Comparison of ENCODE assay signal across 8 cellular contexts in the genomic region with DNA sequence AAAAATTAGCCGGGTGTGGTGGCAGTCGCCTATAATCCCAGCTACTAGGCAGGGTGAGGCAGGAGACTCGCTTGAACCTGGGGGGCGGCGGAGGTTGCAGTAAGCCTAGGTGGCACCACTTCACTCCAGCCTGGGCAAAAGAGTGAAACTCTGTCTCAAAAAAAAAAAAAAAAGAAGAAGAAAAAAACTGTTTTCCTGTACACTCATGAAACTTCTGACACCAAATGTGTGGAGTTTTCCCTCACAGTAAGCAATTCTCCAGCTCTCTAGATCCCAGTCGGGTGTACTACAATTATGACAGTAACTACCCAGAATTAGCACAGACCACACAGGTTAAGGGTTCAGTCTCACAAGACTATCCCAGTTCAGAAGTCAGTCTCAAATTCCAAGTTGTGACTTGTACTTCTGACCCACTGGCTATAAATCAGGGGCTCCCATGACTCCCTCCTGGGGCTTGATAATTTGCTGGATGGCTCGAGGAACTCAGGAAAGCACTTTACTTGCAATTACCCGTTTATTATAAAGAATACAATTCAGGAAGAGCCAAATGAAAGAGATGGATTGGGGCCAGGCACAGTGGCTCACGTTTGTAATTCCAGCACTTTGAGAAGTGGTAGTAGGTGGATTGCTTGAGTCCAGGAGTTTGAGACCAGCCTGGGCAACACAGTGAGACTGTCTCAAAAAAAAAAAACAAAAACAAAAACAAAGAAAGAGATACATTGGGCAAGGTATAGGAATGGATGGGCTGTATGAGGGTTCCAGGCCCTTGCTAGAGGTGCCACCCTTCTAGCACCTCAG. TPM values are rescaled to one million over a fixed set of nuclear protein-coding genes. Genes with fewer than 3 reads are reported as not detected.
A peak's percentile ranks its signal among the peaks of the same experiment; 100 is the strongest.
DNase-seq lines count a peak whose midpoint lies in the region; ATAC-seq and TF ChIP-seq lines count a peak whose summit lies in the region.

No MANE protein-coding gene starts in this region.

- no peaks in the 10 kb centered on the region for H3K36me3 ChIP-seq in CD8-positive, alpha-beta memory T cell (ENCODE audit: insufficient read depth, low read length)
- no peaks in the 10 kb centered on the region for H3K36me3 ChIP-seq in naive thymus-derived CD4-positive, alpha-beta T cell (ENCODE audit: control insufficient read depth in 2 of 3, insufficient read depth in 3 of 3, low read length in 3 of 3)
- no peaks in the 10 kb centered on the region for H3K36me3 ChIP-seq in ascending aorta

- H3K9me3 ChIP-seq in CD8-positive, alpha-beta memory T cell (ENCODE audit: low read length): no peaks in the 10 kb centered on the region
- no peaks in the 10 kb centered on the region for H3K9me3 ChIP-seq in naive thymus-derived CD4-positive, alpha-beta T cell (ENCODE audit: control insufficient read depth in 2 of 3, low read length in 3 of 3)
- H3K9me3 ChIP-seq in ascending aorta: no peaks in the 10 kb centered on the region

- H3K4me3 ChIP-seq in CD8-positive, alpha-beta memory T cell (ENCODE audit: low read length): no peak overlapping the region
- no peak overlapping the region for H3K4me3 ChIP-seq in naive thymus-derived CD4-positive, alpha-beta T cell (ENCODE audit: low read length)
- H3K4me3 ChIP-seq in ascending aorta: no peak overlapping the region

- peak overlapping the region in 6 of 8 donors; percentile 37 to 89 (median 50) for H3K27ac Mint-ChIP-seq in CD8-positive, alpha-beta memory T cell
- peak overlapping the region; percentile 72 for H3K27ac Mint-ChIP-seq in activated naive CD8-positive, alpha-beta T cell treated with anti-CD3 and anti-CD28 coated beads, Interleukin-2, amount 50 U/mL, for 24 hours
- peak overlapping the region in 4 of 9 donors; percentile 39 to 78 (median 58) for H3K27ac Mint-ChIP-seq in naive thymus-derived CD4-positive, alpha-beta T cell

- POLR2A ChIA-PET in CD8-positive, alpha-beta memory T cell (lab: Charles Lee): interaction anchor here (0.7 to 1.2 kb wide), 6 partner anchors 18 to 181 kb away, joined by 3 to 8 read pairs (median 3); no protein-coding TSS in a partner anchor
- POLR2A ChIA-PET in naive thymus-derived CD4-positive, alpha-beta T cell (lab: Charles Lee): interaction anchor here (0.6 to 2.6 kb wide), 17 partner anchors 8 to 235 kb away, joined by 3 to 15 read pairs (median 4); no protein-coding TSS in a partner anchor

- intact Hi-C loops in naive thymus-derived CD4-positive, alpha-beta T cell (cut with micrococcal nuclease): no loop called here
- intact Hi-C loops in ascending aorta (cut with DNase I): no loop called here

- DNase-seq in CD8-positive, alpha-beta memory T cell: no peak
- DNase-seq in HT1080 (ENCODE audit: low read depth) (peak; percentile 48), ascending aorta (ENCODE audit: low spot score in 2 of 2) (no peak), NK-92 (lab: John Stamatoyannopoulos, UW; ENCODE audit: unreplicated experiment) (no peak), iPS-NIHi7 (ENCODE audit: extremely low spot score) (no peak)
- no peak for DNase-seq in activated naive CD8-positive, alpha-beta T cell treated with anti-CD3 and anti-CD28 coated beads, Interleukin-2, amount 50 U/mL, for 24 hours
- DNase-seq in naive thymus-derived CD4-positive, alpha-beta T cell: peak in 1 of 9 donors; percentile 24

- no peak overlapping the region for H3K27ac ChIP-seq in CD8-positive, alpha-beta memory T cell (ENCODE audit: low read depth, low read length)
- no peak overlapping the region for H3K27ac ChIP-seq in naive thymus-derived CD4-positive, alpha-beta T cell (ENCODE audit: low read depth, low read length)
- no peak overlapping the region for H3K27ac ChIP-seq in ascending aorta

- H3K4me1 Mint-ChIP-seq in CD8-positive, alpha-beta memory T cell: peaks cover 3 to 12% (median 12%) of the 10 kb centered on the region in 3 donors
- peaks cover 31% of the 10 kb centered on the region for H3K4me1 Mint-ChIP-seq in activated naive CD8-positive, alpha-beta T cell treated with anti-CD3 and anti-CD28 coated beads, Interleukin-2, amount 50 U/mL, for 24 hours
- H3K4me1 Mint-ChIP-seq in naive thymus-derived CD4-positive, alpha-beta T cell: peaks cover 10 to 33% (median 12%) of the 10 kb centered on the region in 7 donors

- ATAC-seq in activated naive CD8-positive, alpha-beta T cell treated with anti-CD3 and anti-CD28 coated beads, Interleukin-2, amount 50 U/mL, for 24 hours: peak; percentile 30
- peak; percentile 44 for ATAC-seq in naive thymus-derived CD4-positive, alpha-beta T cell
- no peak for ATAC-seq in GM21529 (IDR thresholded peaks at IDR 0.05; ENCODE audit: unreplicated experiment)

- no peaks in the 10 kb centered on the region for H3K27me3 Mint-ChIP-seq in CD8-positive, alpha-beta memory T cell
- no peaks in the 10 kb centered on the region for H3K27me3 Mint-ChIP-seq in activated naive CD8-positive, alpha-beta T cell treated with anti-CD3 and anti-CD28 coated beads, Interleukin-2, amount 50 U/mL, for 24 hours
- H3K27me3 Mint-ChIP-seq in naive thymus-derived CD4-positive, alpha-beta T cell: peaks cover 0 to 3% (median 0%) of the 10 kb centered on the region in 5 donors

- CTCF ChIA-PET in CD8-positive, alpha-beta memory T cell (lab: Charles Lee): interaction anchor here (0.6 to 3.5 kb wide), 24 partner anchors 8 to 232 kb away, joined by 3 to 41 read pairs (median 4); a partner anchor contains a TSS
- CTCF ChIA-PET in naive thymus-derived CD4-positive, alpha-beta T cell (lab: Charles Lee): interaction anchor here (0.6 to 3.0 kb wide), 16 partner anchors 12 to 981 kb away, joined by 3 to 12 read pairs (median 3); a partner anchor contains a TSS

- TF ChIP-seq CTCF in ascending aorta (IDR thresholded peaks at IDR 0.05): no peak

- H3K9me3 Mint-ChIP-seq in CD8-positive, alpha-beta memory T cell: no peaks in the 10 kb centered on the region
- no peaks in the 10 kb centered on the region for H3K9me3 Mint-ChIP-seq in activated naive CD8-positive, alpha-beta T cell treated with anti-CD3 and anti-CD28 coated beads, Interleukin-2, amount 50 U/mL, for 24 hours
- H3K9me3 Mint-ChIP-seq in naive thymus-derived CD4-positive, alpha-beta T cell: no peaks in the 10 kb centered on the region

- H3K4me1 ChIP-seq in CD8-positive, alpha-beta memory T cell (ENCODE audit: insufficient read depth, low read length): peaks cover 11% of the 10 kb centered on the region
- H3K4me1 ChIP-seq in naive thymus-derived CD4-positive, alpha-beta T cell (ENCODE audit: control insufficient read depth in 2 of 2, insufficient read depth in 2 of 2, low read length in 2 of 2): peaks cover 0 to 6% of the 10 kb centered on the region in 2 donors
- H3K4me1 ChIP-seq in ascending aorta: peaks cover 0 to 3% of the 10 kb centered on the region in 2 donors

- H3K4me3 Mint-ChIP-seq in CD8-positive, alpha-beta memory T cell: no peak overlapping the region
- no peak overlapping the region for H3K4me3 Mint-ChIP-seq in activated naive CD8-positive, alpha-beta T cell treated with anti-CD3 and anti-CD28 coated beads, Interleukin-2, amount 50 U/mL, for 24 hours
- peak overlapping the region in 1 of 10 donors; percentile 16 for H3K4me3 Mint-ChIP-seq in naive thymus-derived CD4-positive, alpha-beta T cell

- H3K27me3 ChIP-seq in CD8-positive, alpha-beta memory T cell (ENCODE audit: insufficient read depth, low read length, poor library complexity, severe bottlenecking): no peaks in the 10 kb centered on the region
- H3K27me3 ChIP-seq in naive thymus-derived CD4-positive, alpha-beta T cell (ENCODE audit: control insufficient read depth in 2 of 2, insufficient read depth in 2 of 2, low read length in 2 of 2): no peaks in the 10 kb centered on the region
- H3K27me3 ChIP-seq in ascending aorta: no peaks in the 10 kb centered on the region

- no peaks in the 10 kb centered on the region for H3K36me3 Mint-ChIP-seq in CD8-positive, alpha-beta memory T cell
- no peaks in the 10 kb centered on the region for H3K36me3 Mint-ChIP-seq in activated naive CD8-positive, alpha-beta T cell treated with anti-CD3 and anti-CD28 coated beads, Interleukin-2, amount 50 U/mL, for 24 hours (ENCODE audit: low read depth)
- H3K36me3 Mint-ChIP-seq in naive thymus-derived CD4-positive, alpha-beta T cell: peaks cover 0 to 3% (median 0%) of the 10 kb centered on the region in 5 donors

RNA-seq across cellular contexts. Expression of a gene that starts 12.4 kb away (rescaled TPM):
- 100 to 1,000 TPM; 168 TPM for total RNA-seq in CD8-positive, alpha-beta memory T cell
- polyA plus RNA-seq in CD8-positive, alpha-beta memory T cell: 174 TPM
- 65.4 and 119 TPM in 2 replicates for total RNA-seq in HT1080 (2014; rRNA removed; shearing (Covaris generic))
- 121 and 132 TPM in 2 replicates for polyA plus RNA-seq in HT1080 (2015; cell fraction: cytosol; rRNA removed)
- 64.0 and 64.1 TPM in 2 replicates for polyA plus RNA-seq in HT1080 (2015; cell fraction: nucleus; rRNA removed)
- total RNA-seq in naive thymus-derived CD4-positive, alpha-beta T cell: 100 to 1,000 TPM in 1 of 5 experiments, 10 to 100 TPM in 4; 61.9 to 173 (median 77.6) TPM
- 100 to 1,000 TPM in 1 of 2 donors, 10 to 100 TPM in 1; 90.6 to 105 TPM for polyA plus RNA-seq in naive thymus-derived CD4-positive, alpha-beta T cell
- 31.5 TPM for total RNA-seq in ascending aorta

RNA-seq across cellular contexts. Expression of a gene that starts 27.9 kb away (rescaled TPM):
- total RNA-seq in CD8-positive, alpha-beta memory T cell: 10 to 100 TPM; 69.2 to 71.9 TPM
- polyA plus RNA-seq in CD8-positive, alpha-beta memory T cell: 48.9 TPM
- 31.2 and 38.6 TPM in 2 replicates for total RNA-seq in HT1080 (2014; rRNA removed; shearing (Covaris generic))
- 21.7 and 28.4 TPM in 2 replicates for polyA plus RNA-seq in HT1080 (2015; cell fraction: cytosol; rRNA removed)
- polyA plus RNA-seq in HT1080 (2015; cell fraction: nucleus; rRNA removed): 76.7 and 92.4 TPM in 2 replicates
- 100 to 1,000 TPM in 4 of 5 experiments, 10 to 100 TPM in 1; 88.6 to 127 (median 105) TPM for total RNA-seq in naive thymus-derived CD4-positive, alpha-beta T cell
- polyA plus RNA-seq in naive thymus-derived CD4-positive, alpha-beta T cell: 10 to 100 TPM; 36.8 to 42.8 TPM
- total RNA-seq in ascending aorta: 14.6 TPM
